In the genomic region with DNA sequence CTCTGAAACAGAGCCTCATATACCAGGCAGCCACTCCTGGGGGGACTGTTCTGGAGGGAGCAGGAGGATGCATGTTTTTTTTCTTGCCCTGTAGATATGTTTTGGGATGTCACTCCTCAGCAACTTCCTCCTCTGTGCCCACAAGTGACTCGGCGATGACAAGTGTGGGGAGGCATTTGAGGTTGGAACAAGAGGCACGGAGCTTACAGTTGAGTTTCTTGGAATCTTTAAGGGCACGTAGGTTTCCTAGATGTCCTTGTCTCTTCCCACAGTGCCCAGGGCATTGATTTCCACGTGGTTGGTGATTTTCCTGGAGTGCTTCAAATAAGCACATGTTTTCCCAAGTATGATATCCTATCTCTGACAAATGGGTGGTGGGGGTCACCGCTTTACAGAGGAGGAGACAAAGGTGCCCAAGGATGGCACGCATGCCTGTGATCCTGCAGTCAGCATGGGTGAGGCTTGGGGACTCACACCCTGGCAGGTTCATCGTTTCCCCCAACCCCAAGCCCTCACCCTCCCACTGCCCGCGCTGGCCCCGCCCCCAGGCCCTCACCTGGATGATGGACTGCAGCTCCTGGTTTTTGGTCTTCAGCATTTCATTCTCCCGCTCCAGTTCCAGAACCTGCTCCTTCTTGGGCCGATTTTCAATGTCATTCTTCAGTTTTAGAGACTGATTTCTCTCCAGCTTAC, we compare ENCODE assay signal across 9 cellular contexts.
DNase-seq lines count a peak whose midpoint lies in the region; ATAC-seq, FAIRE-seq and TF ChIP-seq lines count a peak whose summit lies in the region.
"Had no signal": no experiment of that assay in that cellular context is flagged by ENCODE, and none has a peak within 500 bp of the region (broad histone marks: within the 10 kb centered on the region; RNA-seq: fewer than 3 reads in every experiment).

No MANE protein-coding gene starts in this region.

- ATAC-seq in GM19035 (IDR thresholded peaks at IDR 0.05; ENCODE audit: unreplicated experiment): no peak

- H3K4me2 ChIP-seq in astrocyte (ENCODE audit: low read length): no peak overlapping the region
- no peak overlapping the region for H3K4me2 ChIP-seq in osteoblast (ENCODE audit: insufficient read depth, low read length)

- no peak for FAIRE-seq in astrocyte (lab: Jason Lieb, UNC)

- H3K9ac ChIP-seq in astrocyte (ENCODE audit: low read length): no peak overlapping the region

- peaks cover 2% of the 10 kb centered on the region for H3K27me3 Mint-ChIP-seq in astrocyte (ENCODE audit: low read depth, unreplicated experiment)

- no peak overlapping the region for H3K4me3 ChIP-seq in MG63
- H3K4me3 ChIP-seq in astrocyte (ENCODE audit: insufficient read depth, low read depth, low read length): no peak overlapping the region
- no peak overlapping the region for H3K4me3 ChIP-seq in osteoblast (ENCODE audit: insufficient read depth, low read length)
- H3K4me3 ChIP-seq: adrenal gland had no signal

- H3K27ac Mint-ChIP-seq in astrocyte (ENCODE audit: unreplicated experiment): peak overlapping the region; percentile 41

- no peak for TF ChIP-seq CTCF in astrocyte (IDR thresholded peaks at IDR 0.05; ENCODE audit: insufficient read depth, low read depth, low read length)
- TF ChIP-seq CTCF in osteoblast (IDR thresholded peaks at IDR 0.05; ENCODE audit: extremely low read depth, low read depth, low read length): no peak

- DNase-seq in EL (peak; percentile 5), MG63 (peak; percentile 25), astrocyte (ENCODE audit: low read depth) (no peak), osteoblast (ENCODE audit: insufficient read length, low spot score, missing footprints) (peak; percentile 6), hippocampal formation (lab: John Stamatoyannopoulos, UW) (no peak), cerebellum (ENCODE audit: low spot score) (no peak)
- DNase-seq: HCEC 1CT had no signal

- H2AFZ ChIP-seq in astrocyte (ENCODE audit: low read depth, low read length) (no peak overlapping the region), osteoblast (ENCODE audit: low read length) (no peak overlapping the region)

- H4K20me1 ChIP-seq in astrocyte (ENCODE audit: insufficient read depth, low read length) (no peaks in the 10 kb centered on the region), osteoblast (ENCODE audit: insufficient read depth, low read length) (no peaks in the 10 kb centered on the region)

- peaks cover 17% of the 10 kb centered on the region for H3K36me3 Mint-ChIP-seq in astrocyte (ENCODE audit: low read depth, unreplicated experiment)

- H3K4me1 Mint-ChIP-seq in astrocyte (ENCODE audit: low read depth, unreplicated experiment): peaks cover 5% of the 10 kb centered on the region

- no peaks in the 10 kb centered on the region for H3K79me2 ChIP-seq in astrocyte (ENCODE audit: insufficient read depth, low read length)
- no peaks in the 10 kb centered on the region for H3K79me2 ChIP-seq in osteoblast (ENCODE audit: insufficient read depth, low read length)

- H3K27ac ChIP-seq in astrocyte (ENCODE audit: low read depth, low read length) (no peak overlapping the region), osteoblast (ENCODE audit: low read depth, low read length) (no peak overlapping the region)
- H3K27ac ChIP-seq: adrenal gland had no signal

- H3K9me3 Mint-ChIP-seq in astrocyte (ENCODE audit: unreplicated experiment): peaks cover 10% of the 10 kb centered on the region

- no peaks in the 10 kb centered on the region for H3K9me3 ChIP-seq in MG63
- H3K9me3 ChIP-seq in astrocyte (ENCODE audit: insufficient read depth, low read depth, low read length): no peaks in the 10 kb centered on the region
- no peaks in the 10 kb centered on the region for H3K9me3 ChIP-seq in osteoblast (ENCODE audit: low read depth, low read length)
- H3K9me3 ChIP-seq: adrenal gland had no signal

- no peaks in the 10 kb centered on the region for H3K4me1 ChIP-seq in astrocyte (ENCODE audit: insufficient read depth, low read length)
- no peaks in the 10 kb centered on the region for H3K4me1 ChIP-seq in osteoblast (ENCODE audit: insufficient read depth, low read length)
- H3K4me1 ChIP-seq: adrenal gland had no signal

- no peak overlapping the region for H3K4me3 Mint-ChIP-seq in astrocyte (ENCODE audit: unreplicated experiment)

- no peaks in the 10 kb centered on the region for H3K36me3 ChIP-seq in MG63
- no peaks in the 10 kb centered on the region for H3K36me3 ChIP-seq in astrocyte (ENCODE audit: insufficient read depth, low read length)
- H3K36me3 ChIP-seq in osteoblast (ENCODE audit: insufficient read depth, low read length): no peaks in the 10 kb centered on the region
- H3K36me3 ChIP-seq: adrenal gland had no signal

- H3K27me3 ChIP-seq in MG63 (peaks cover 16% of the 10 kb centered on the region), astrocyte (ENCODE audit: insufficient read depth, low read length) (peaks cover 6% of the 10 kb centered on the region), osteoblast (ENCODE audit: insufficient read depth, low read length) (peaks cover 3% of the 10 kb centered on the region)

Comparison
In these comparisons a context has a peak if more than half of its experiments do, and no peak if none do; other contexts are left out.
1. DNase-seq: peak in EL (single experiment), MG63 (single experiment) and osteoblast (single experiment); none in astrocyte (single experiment), hippocampal formation (0 of 2) and cerebellum (single experiment).